In the genomic region with DNA sequence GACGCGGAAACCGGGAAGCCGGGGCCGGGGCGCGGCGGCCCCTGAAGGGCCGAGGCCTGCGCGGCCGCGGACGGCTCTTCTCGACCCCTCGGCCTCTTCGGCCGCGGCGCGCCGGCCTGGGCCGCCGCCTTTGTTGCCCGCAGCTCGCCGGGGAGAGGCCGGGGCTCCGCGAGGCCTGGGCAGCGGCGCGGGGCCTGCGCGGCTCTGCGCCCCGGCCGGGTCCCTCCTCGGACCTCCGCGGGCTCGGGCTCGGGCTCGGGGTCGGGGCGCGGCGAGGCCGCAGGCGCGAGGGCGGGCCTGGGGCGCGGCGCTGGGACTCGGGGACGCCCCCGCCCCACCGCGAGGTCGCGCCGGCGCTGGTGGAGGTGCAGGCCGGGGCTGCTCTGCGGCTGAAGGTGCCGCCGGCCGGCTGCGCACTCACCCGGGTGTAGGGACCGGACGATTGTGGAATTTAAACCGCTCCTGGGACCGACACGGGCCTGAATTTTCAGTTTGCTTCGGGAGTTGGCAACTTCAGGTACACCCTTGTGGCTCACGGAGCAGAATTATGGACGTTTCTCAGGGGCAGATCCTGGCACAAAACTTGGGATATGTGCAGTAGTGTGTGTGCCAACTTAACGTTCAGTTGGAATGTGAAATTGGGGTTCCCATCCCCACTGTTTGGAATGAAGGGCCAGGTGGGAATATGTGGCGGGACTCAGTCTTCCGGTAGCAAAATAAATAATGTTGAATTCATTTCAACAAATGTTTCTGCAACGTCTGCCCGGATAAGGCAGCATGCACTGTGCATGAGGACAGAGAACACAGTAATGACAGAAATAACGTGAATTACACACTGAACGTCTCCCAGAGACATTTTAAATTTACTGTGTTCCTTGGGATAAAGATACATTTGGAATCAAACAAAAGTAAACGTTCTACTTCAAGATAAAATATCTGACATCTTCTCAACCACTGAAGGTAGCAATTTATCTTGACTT, we compare ENCODE assay signal across 8 cellular contexts. TPM values are rescaled to one million over a fixed set of nuclear protein-coding genes. Genes with fewer than 3 reads are reported as not detected.
DNase-seq lines count a peak whose midpoint lies in the region; ATAC-seq and TF ChIP-seq lines count a peak whose summit lies in the region.

No MANE protein-coding gene starts in this region.

- no peak for TF ChIP-seq CTCF in omental fat pad (IDR thresholded peaks at IDR 0.05)

- H3K4me1 Mint-ChIP-seq in activated CD4-positive, alpha-beta T cell treated with anti-CD3 and anti-CD28 coated beads for 36 hours: peaks cover 23% of the 10 kb centered on the region
- peaks cover 19% of the 10 kb centered on the region for H3K4me1 Mint-ChIP-seq in activated T-cell treated with anti-CD3 and anti-CD28 coated beads, Interleukin-2, amount 50 U/mL, for 24 hours (ENCODE audit: low read depth)

- H3K27ac ChIP-seq in HUES6 (ENCODE audit: low read depth, low read length): peak overlapping the region; percentile 55; the same call in 1 of the 2 replicates

- peak overlapping the region; percentile 82 for H3K4me3 Mint-ChIP-seq in activated CD4-positive, alpha-beta T cell treated with anti-CD3 and anti-CD28 coated beads for 36 hours
- peak overlapping the region; percentile 81 for H3K4me3 Mint-ChIP-seq in activated T-cell treated with anti-CD3 and anti-CD28 coated beads, Interleukin-2, amount 50 U/mL, for 24 hours

- H3K36me3 ChIP-seq in HUES6 (ENCODE audit: control insufficient read depth, insufficient read depth, low read length): no peaks in the 10 kb centered on the region

- CTCF ChIA-PET in activated CD4-positive, alpha-beta T cell treated with anti-CD3 and anti-CD28 coated beads for 36 hours (lab: Charles Lee): interaction anchor here (0.6 to 0.7 kb wide), 2 partner anchors 73 to 158 kb away, joined by 3 read pairs; no protein-coding TSS in a partner anchor

- H3K27me3 Mint-ChIP-seq in activated CD4-positive, alpha-beta T cell treated with anti-CD3 and anti-CD28 coated beads for 36 hours: peaks cover 22% of the 10 kb centered on the region
- H3K27me3 Mint-ChIP-seq in activated T-cell treated with anti-CD3 and anti-CD28 coated beads, Interleukin-2, amount 50 U/mL, for 24 hours: peaks cover 61% of the 10 kb centered on the region

- H3K27ac Mint-ChIP-seq in activated CD4-positive, alpha-beta T cell treated with anti-CD3 and anti-CD28 coated beads for 36 hours: peak overlapping the region; percentile 83
- H3K27ac Mint-ChIP-seq in activated T-cell treated with anti-CD3 and anti-CD28 coated beads, Interleukin-2, amount 50 U/mL, for 24 hours: peak overlapping the region; percentile 80

- peak; percentile 52 for DNase-seq in activated CD4-positive, alpha-beta T cell treated with anti-CD3 and anti-CD28 coated beads for 36 hours
- DNase-seq in activated CD4-positive, alpha-beta T cell treated with anti-CD3 and anti-CD28 coated beads, Interleukin-2, amount 50 U/mL, for 1 hour: no peak
- DNase-seq in activated T-cell treated with anti-CD3 and anti-CD28 coated beads, Interleukin-2, amount 50 U/mL, for 24 hours: peak; percentile 51
- DNase-seq in germinal center (ENCODE audit: low spot score) (peak; percentile 36), omental fat pad (ENCODE audit: low spot score) (no peak)
- DNase-seq in central memory CD4-positive, alpha-beta T cell: no peak

- peak overlapping the region; percentile 93 for H3K9ac ChIP-seq in HUES6 (ENCODE audit: low read length)

- H3K4me3 ChIP-seq in HUES6 (ENCODE audit: low read depth, low read length): peak overlapping the region; percentile 93

- intact Hi-C loops in activated CD4-positive, alpha-beta T cell treated with anti-CD3 and anti-CD28 coated beads for 36 hours (cut with DNase I, micrococcal nuclease): loop anchor here (1.0 to 5.0 kb wide), 3 partner anchors 82 to 143 kb away; partner anchors contain the start of gene RTTN (in 2 of the 2)

- POLR2A ChIA-PET in activated CD4-positive, alpha-beta T cell treated with anti-CD3 and anti-CD28 coated beads for 36 hours (lab: Charles Lee): no interaction called here

- H3K9me3 Mint-ChIP-seq in activated CD4-positive, alpha-beta T cell treated with anti-CD3 and anti-CD28 coated beads for 36 hours (ENCODE audit: low read depth): no peaks in the 10 kb centered on the region
- H3K9me3 Mint-ChIP-seq in activated T-cell treated with anti-CD3 and anti-CD28 coated beads, Interleukin-2, amount 50 U/mL, for 24 hours: no peaks in the 10 kb centered on the region

- peaks cover 3% of the 10 kb centered on the region for H3K36me3 Mint-ChIP-seq in activated CD4-positive, alpha-beta T cell treated with anti-CD3 and anti-CD28 coated beads for 36 hours (ENCODE audit: low read depth)
- H3K36me3 Mint-ChIP-seq in activated T-cell treated with anti-CD3 and anti-CD28 coated beads, Interleukin-2, amount 50 U/mL, for 24 hours (ENCODE audit: low read depth): peaks cover 2% of the 10 kb centered on the region

- no peaks in the 10 kb centered on the region for H3K27me3 ChIP-seq in HUES6 (ENCODE audit: control insufficient read depth, insufficient read depth, low read length)

- peaks cover 19% of the 10 kb centered on the region; the same call in 1 of the 2 replicates for H3K4me1 ChIP-seq in HUES6 (ENCODE audit: control insufficient read depth, insufficient read depth, low read length)

- peak; percentile 38 for ATAC-seq in activated CD4-positive, alpha-beta T cell treated with anti-CD3 and anti-CD28 coated beads for 36 hours
- peak; percentile 49 for ATAC-seq in GM21576 (IDR thresholded peaks at IDR 0.05; ENCODE audit: unreplicated experiment)
- ATAC-seq in omental fat pad (ENCODE audit: low FRiP score): peak; percentile 70

- no peaks in the 10 kb centered on the region for H3K9me3 ChIP-seq in HUES6 (ENCODE audit: control insufficient read depth, insufficient read depth, low read depth, low read length)

RNA-seq across cellular contexts. Expression of gene SOCS6, which starts 0.8 kb away (rescaled TPM):
- 1 to 10 TPM; 1.7 to 2.1 TPM for total RNA-seq in activated CD4-positive, alpha-beta T cell treated with anti-CD3 and anti-CD28 coated beads for 36 hours
- total RNA-seq in omental fat pad: 10 to 100 TPM; 14.7 to 21.1 (median 16.7) TPM

Comparison
In these comparisons a context has a peak if more than half of its experiments do, and no peak if none do; other contexts are left out.
1. DNase-seq: peak in activated CD4-positive, alpha-beta T cell treated with anti-CD3 and anti-CD28 coated beads for 36 hours (single experiment), activated T-cell treated with anti-CD3 and anti-CD28 coated beads, Interleukin-2, amount 50 U/mL, for 24 hours (single experiment) and germinal center (single experiment); none in activated CD4-positive, alpha-beta T cell treated with anti-CD3 and anti-CD28 coated beads, Interleukin-2, amount 50 U/mL, for 1 hour (single experiment), omental fat pad (single experiment) and central memory CD4-positive, alpha-beta T cell (single experiment).
2. RNA of gene SOCS6, which starts 0.8 kb away (total RNA-seq): 14.7 to 21.1 TPM in omental fat pad; 1.7 to 2.1 TPM in activated CD4-positive, alpha-beta T cell treated with anti-CD3 and anti-CD28 coated beads for 36 hours; every median in the first group is over 4 times any median in the second.
3. Peak in every context shown above with its lines, with median percentiles within 50 percentile points of each other: ATAC-seq.